1 cellular context compared by ENCODE assay signal in genomic region chr4:170004656-170005250, GRCh38.
TF ChIP-seq lines count a peak whose summit lies in the region.

No MANE protein-coding gene starts in this region.

TF ChIP-seq in SK-N-SH treated with all-trans-retinoic acid at 6 μM for 48 hours, 23 proteins besides CTCF, POLR2A, EP300 and RAD21 (continued from another document):
- TF ChIP-seq PATZ1 (CRISPR knock-in tag; IDR thresholded peaks at IDR 0.05; ENCODE audit: borderline replicate concordance) (no peak), ARNTL (CRISPR knock-in tag; IDR thresholded peaks at IDR 0.05; ENCODE audit: borderline replicate concordance, low read depth) (no peak)
